In the genomic region with DNA sequence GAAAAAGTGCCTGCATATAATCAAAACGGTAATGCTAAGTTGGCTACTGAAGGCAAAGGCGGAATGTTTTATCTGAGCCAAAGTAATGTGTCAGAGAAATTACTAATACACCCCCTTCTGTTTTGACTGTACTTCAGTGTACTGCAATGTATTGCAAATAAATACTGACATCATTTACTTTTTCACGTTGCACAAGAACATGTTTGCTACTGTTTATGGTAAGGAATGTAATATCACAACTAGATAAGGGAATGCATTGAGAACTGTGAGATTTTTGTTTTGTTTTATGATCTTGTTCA, we compare ENCODE assay signal across 7 cellular contexts. TPM values are rescaled to one million over a fixed set of nuclear protein-coding genes. Genes with fewer than 3 reads are reported as not detected.
DNase-seq lines count a peak whose midpoint lies in the region; ATAC-seq and TF ChIP-seq lines count a peak whose summit lies in the region.

No MANE protein-coding gene starts in this region.

- H3K4me1 Mint-ChIP-seq in osteocyte (ENCODE audit: unreplicated experiment), result peaks cover 24% of the 10 kb centered on the region

- TF ChIP-seq CTCF in GM20000 (IDR thresholded peaks at IDR 0.05; ENCODE audit: extremely low read depth, missing control alignments) (no peak), epithelial cell of esophagus (IDR thresholded peaks at IDR 0.05; ENCODE audit: insufficient read depth, low read depth, low read length, missing control alignments) (no peak), osteocyte (IDR thresholded peaks at IDR 0.05) (no peak)

- peak; percentile 20 for DNase-seq in GM20000 (ENCODE audit: low spot score)
- DNase-seq in RKO (ENCODE audit: low spot score), result peak; percentile 83
- peak; percentile 87 for DNase-seq in epithelial cell of esophagus (ENCODE audit: low read depth)
- DNase-seq in osteocyte (ENCODE audit: extremely low spot score, unreplicated experiment), result no peak
- DNase-seq in retina, result no peak
- DNase-seq in NCI-H1105 treated with DMSO at 0.1 percent for 48 hours (lab: John Stamatoyannopoulos, UW), result no peak

- no peaks in the 10 kb centered on the region for H3K36me3 Mint-ChIP-seq in osteocyte (ENCODE audit: unreplicated experiment)

- ATAC-seq in HG02571 (IDR thresholded peaks at IDR 0.05; ENCODE audit: unreplicated experiment), result no peak

- peaks cover 16% of the 10 kb centered on the region for H3K27me3 Mint-ChIP-seq in osteocyte (ENCODE audit: unreplicated experiment)

- peak overlapping the region; percentile 66 for H3K4me3 ChIP-seq in epithelial cell of esophagus (ENCODE audit: low read length)

- peak overlapping the region; percentile 81 for H3K27ac Mint-ChIP-seq in osteocyte (ENCODE audit: unreplicated experiment)

- peak overlapping the region; percentile 87 for H3K4me3 Mint-ChIP-seq in osteocyte (ENCODE audit: unreplicated experiment)

- H3K9me3 Mint-ChIP-seq in osteocyte (ENCODE audit: unreplicated experiment), result no peaks in the 10 kb centered on the region

RNA-seq across cellular contexts. Expression of a gene that starts 0.8 kb away (rescaled TPM):
- 18.0 and 20.9 TPM in 2 replicates for total RNA-seq in osteocyte

Comparison
In these comparisons a context has a peak if more than half of its experiments do, and no peak if none do; other contexts are left out.
1. DNase-seq: peak in GM20000 (single experiment), RKO (single experiment) and epithelial cell of esophagus (single experiment); none in osteocyte (single experiment), retina (single experiment) and NCI-H1105 treated with DMSO at 0.1 percent for 48 hours (single experiment).